In genomic region chr3:58062469-58062868, GRCh38 we compare ENCODE assay signal across 1 cellular context.
TF ChIP-seq lines count a peak whose summit lies in the region.

No MANE protein-coding gene starts in this region.

TF ChIP-seq in WTC11, 78 proteins besides CTCF, POLR2A, EP300 and RAD21 (continued from another document):
- TF ChIP-seq E2F5 (CRISPR knock-in tag; IDR thresholded peaks at IDR 0.05), result no peak
- no peak for TF ChIP-seq ZNF263 (CRISPR knock-in tag; IDR thresholded peaks at IDR 0.05; ENCODE audit: low read depth)
- no peak for TF ChIP-seq RORB (CRISPR knock-in tag; IDR thresholded peaks at IDR 0.05)
- TF ChIP-seq ZNF425 (CRISPR knock-in tag; conservative IDR thresholded peaks at IDR 0.05), result no peak
- TF ChIP-seq ATF2 (CRISPR knock-in tag; IDR thresholded peaks at IDR 0.05; ENCODE audit: borderline replicate concordance, low read depth), result no peak
- TF ChIP-seq GABPB1 (CRISPR knock-in tag; IDR thresholded peaks at IDR 0.05), result no peak
- TF ChIP-seq MXD4 (CRISPR knock-in tag; IDR thresholded peaks at IDR 0.05; ENCODE audit: borderline replicate concordance), result no peak
- no peak for TF ChIP-seq NR2C2 (CRISPR knock-in tag; IDR thresholded peaks at IDR 0.05)
- no peak for TF ChIP-seq ZNF219 (CRISPR knock-in tag; IDR thresholded peaks at IDR 0.05; ENCODE audit: borderline replicate concordance)
